ENCODE assay signal across 24 cellular contexts in the genomic region with DNA sequence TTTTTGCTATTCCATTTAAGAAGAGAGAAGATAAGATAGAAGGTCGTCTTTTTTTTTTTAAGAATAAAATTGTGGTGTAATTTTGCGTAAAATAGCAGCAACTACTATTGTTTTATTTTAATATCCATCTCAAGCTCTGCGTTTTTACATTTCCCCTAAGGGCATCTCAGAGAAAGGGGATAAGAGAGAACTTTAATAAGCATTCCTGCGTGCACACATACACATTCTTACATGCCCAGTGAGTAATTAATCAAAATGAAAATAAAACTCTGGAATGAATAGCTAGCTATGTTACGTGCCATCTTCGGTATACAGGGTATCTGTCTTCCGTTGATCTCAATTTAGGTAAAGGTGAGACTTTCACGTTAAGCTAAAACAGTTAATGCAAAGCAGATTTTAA.
"Had no signal": no experiment of that assay in that cellular context is flagged by ENCODE, and none has a peak within 500 bp of the region (broad histone marks: within the 10 kb centered on the region; RNA-seq: fewer than 3 reads in every experiment).

No MANE protein-coding gene starts in this region.

- H3K27ac ChIP-seq: KMS-11, Peyer's patch had no signal

- DNase-seq: activated B cell treated with CpG ODN at 0.5 μM for 24 hours; activated CD4-positive, alpha-beta memory T cell treated with anti-CD3 and anti-CD28 coated beads for 36 hours; activated CD4-positive, alpha-beta T cell treated with anti-CD3 and anti-CD28 coated beads, Interleukin-2, amount 10 ng/mL, durations not matched to agents 7 days and 5 days; activated CD8-positive, alpha-beta memory T cell treated with anti-CD3 and anti-CD28 coated beads for 24 hours; activated effector memory CD4-positive, alpha-beta T cell treated with anti-CD3 and anti-CD28 coated beads, Interleukin-2, amount 50 U/mL, for 16 hours; activated naive CD4-positive, alpha-beta T cell treated with Interleukin-2 at 50 U/mL for 16 hours; activated naive CD8-positive, alpha-beta T cell treated with anti-CD3 and anti-CD28 coated beads for 36 hours; activated T-cell treated with anti-CD3 and anti-CD28 coated beads, Interleukin-2, amount 50 U/mL, for 4 hours; anterior cingulate cortex; cerebellar nuclear complex; MM.1S; NCI-H1105; NCI-H1436; NCI-H187; NCI-H2081; NCI-H510A treated with DMSO at 0.1 percent for 48 hours; NCI-H69; NK-92 treated with Interleukin-12 subunit alpha and Interleukin-12 subunit beta, amount 100 ng/mL, for 24 hours; Peyer's patch; SIG-M5; T-cell; T-helper 2 cell; T1000 had no signal

- H3K9me3 Mint-ChIP-seq: activated CD4-positive, alpha-beta T cell treated with anti-CD3 and anti-CD28 coated beads, Interleukin-2, amount 10 ng/mL, durations not matched to agents 7 days and 5 days; activated T-cell treated with anti-CD3 and anti-CD28 coated beads, Interleukin-2, amount 50 U/mL, for 4 hours had no signal

- H3K27ac Mint-ChIP-seq: activated B cell treated with CpG ODN at 0.5 μM for 24 hours; activated CD4-positive, alpha-beta memory T cell treated with anti-CD3 and anti-CD28 coated beads for 36 hours; activated CD4-positive, alpha-beta T cell treated with anti-CD3 and anti-CD28 coated beads, Interleukin-2, amount 10 ng/mL, durations not matched to agents 7 days and 5 days; activated naive CD8-positive, alpha-beta T cell treated with anti-CD3 and anti-CD28 coated beads for 36 hours; T-cell had no signal

- H3K36me3 Mint-ChIP-seq: activated CD4-positive, alpha-beta memory T cell treated with anti-CD3 and anti-CD28 coated beads for 36 hours; activated naive CD8-positive, alpha-beta T cell treated with anti-CD3 and anti-CD28 coated beads for 36 hours; T-cell had no signal

- ATAC-seq: activated T-cell treated with anti-CD3 and anti-CD28 coated beads, Interleukin-2, amount 50 U/mL, for 4 hours; T-cell had no signal
